8 cellular contexts compared by ENCODE assay signal in genomic region chr3:64143399-64144130, GRCh38.
DNase-seq lines count a peak whose midpoint lies in the region; TF ChIP-seq lines count a peak whose summit lies in the region.

No MANE protein-coding gene starts in this region.

- no peaks in the 10 kb centered on the region for H3K27me3 ChIP-seq in BE2C

- peak; percentile 42 for DNase-seq in BE2C
- DNase-seq in NCI-H146 treated with DMSO at 0.1 percent for 48 hours (lab: John Stamatoyannopoulos, UW; ENCODE audit: unreplicated experiment) = peak; percentile 7
- peak; percentile 62 for DNase-seq in astrocyte of the hippocampus (ENCODE audit: low read depth, low spot score)
- peak; percentile 51 for DNase-seq in left kidney (ENCODE audit: low read depth, low spot score)
- DNase-seq in GM13976 (ENCODE audit: low spot score) = no peak
- DNase-seq in Kasumi-1 (lab: John Stamatoyannopoulos, UW) = no peak
- DNase-seq in middle frontal gyrus (ENCODE audit: extremely low spot score, low spot score) = no peak
- no peak for DNase-seq in occipital lobe (lab: John Stamatoyannopoulos, UW)

- H3K9me3 ChIP-seq in BE2C = no peaks in the 10 kb centered on the region

- TF ChIP-seq CTCF in BE2C (IDR thresholded peaks at IDR 0.05; ENCODE audit: low read depth, low read length) (no peak), GM13976 (IDR thresholded peaks at IDR 0.05; ENCODE audit: borderline replicate concordance, control extremely low read depth, extremely low read depth, insufficient read depth, missing control alignments) (no peak)

- H3K4me1 ChIP-seq in BE2C = peaks cover 6% of the 10 kb centered on the region

- in situ Hi-C loops in GM13976 (cut with MboI; ENCODE audit: low sequenced_read_pairs, unreplicated experiment) = no loop called here

- no peaks in the 10 kb centered on the region for H3K36me3 ChIP-seq in BE2C

- no peak overlapping the region for H3K4me3 ChIP-seq in BE2C (ENCODE audit: low read depth, low read length)

Comparison
In these comparisons a context has a peak if more than half of its experiments do, and no peak if none do; other contexts are left out.
1. DNase-seq: peak in BE2C (single experiment), NCI-H146 treated with DMSO at 0.1 percent for 48 hours (single experiment), astrocyte of the hippocampus (single experiment) and left kidney (single experiment); none in GM13976 (single experiment), Kasumi-1 (0 of 2), middle frontal gyrus (single experiment) and occipital lobe (single experiment).